In genomic region chr17:63405741-63406261, GRCh38 we compare ENCODE assay signal across 8 cellular contexts. TPM values are rescaled to one million over a fixed set of nuclear protein-coding genes. Genes with fewer than 3 reads are reported as not detected.
A peak's percentile ranks its signal among the peaks of the same experiment; 100 is the strongest.
DNase-seq lines count a peak whose midpoint lies in the region; FAIRE-seq and TF ChIP-seq lines count a peak whose summit lies in the region.

No MANE protein-coding gene starts in this region.

- H3K27me3 ChIP-seq in BE2C: no peaks in the 10 kb centered on the region

- in situ Hi-C loops in astrocyte of the cerebellum (cut with HindIII; ENCODE audit: low sequenced_read_pairs): no loop called here

- peaks cover 52% of the 10 kb centered on the region for H3K36me3 ChIP-seq in BE2C

- peaks cover 6% of the 10 kb centered on the region; the same call in 1 of the 2 replicates for H3K4me1 ChIP-seq in BE2C

- H3K9me3 ChIP-seq in BE2C: no peaks in the 10 kb centered on the region

- TF ChIP-seq CTCF in BE2C (IDR thresholded peaks at IDR 0.05; ENCODE audit: low read depth, low read length): peak; percentile 82
- TF ChIP-seq CTCF in astrocyte of the cerebellum (IDR thresholded peaks at IDR 0.05; ENCODE audit: low read depth, low read length, missing control alignments): peak; percentile 63

- no peak overlapping the region for H3K4me3 ChIP-seq in BE2C (ENCODE audit: low read depth, low read length)
- H3K4me3 ChIP-seq in astrocyte of the cerebellum (ENCODE audit: low read depth, low read length): no peak overlapping the region

- FAIRE-seq in GM19239 (lab: Jason Lieb, UNC): peak; percentile 26

- DNase-seq in BE2C (no peak), GM19239 (ENCODE audit: insufficient read length, low spot score) (no peak), NCI-H345 treated with DMSO at 0.1 percent for 48 hours (lab: John Stamatoyannopoulos, UW; ENCODE audit: unreplicated experiment) (peak; percentile 1), astrocyte of the cerebellum (ENCODE audit: low read depth) (peak; percentile 62), iPS-NIHi7 (ENCODE audit: extremely low spot score) (peak; percentile 46), superior temporal gyrus (ENCODE audit: extremely low spot score) (peak; percentile 87)
- DNase-seq in activated effector memory CD4-positive, alpha-beta T cell treated with Interleukin-2 at 50 U/mL for 16 hours: no peak
- no peak for DNase-seq in stimulated activated naive CD4-positive, alpha-beta T cell treated with Interleukin-2 at 50 U/mL for 16 hours (lab: John Stamatoyannopoulos, UW)

RNA-seq across cellular contexts. Expression of gene CYB561, which starts 40.3 kb away (rescaled TPM):
- 212 TPM for polyA plus RNA-seq in BE2C (2012; ENCODE audit: insufficient read depth, insufficient read length, low read depth)

Comparison
In these comparisons a context has a peak if more than half of its experiments do, and no peak if none do; other contexts are left out.
1. DNase-seq: peak in NCI-H345 treated with DMSO at 0.1 percent for 48 hours (single experiment), astrocyte of the cerebellum (single experiment), iPS-NIHi7 (single experiment) and superior temporal gyrus (single experiment); none in BE2C (single experiment), GM19239 (single experiment), activated effector memory CD4-positive, alpha-beta T cell treated with Interleukin-2 at 50 U/mL for 16 hours (single experiment) and stimulated activated naive CD4-positive, alpha-beta T cell treated with Interleukin-2 at 50 U/mL for 16 hours (single experiment).